In genomic region chr1:155010211-155010918, GRCh38 we compare ENCODE assay signal across 11 cellular contexts. TPM values are rescaled to one million over a fixed set of nuclear protein-coding genes. Genes with fewer than 3 reads are reported as not detected.
A peak's percentile ranks its signal among the peaks of the same experiment; 100 is the strongest.
DNase-seq lines count a peak whose midpoint lies in the region; ATAC-seq lines count a peak whose summit lies in the region.
"Had no signal": no experiment of that assay in that cellular context is flagged by ENCODE, and none has a peak within 500 bp of the region (broad histone marks: within the 10 kb centered on the region; RNA-seq: fewer than 3 reads in every experiment).

No MANE protein-coding gene starts in this region.

- H3K27ac Mint-ChIP-seq in stimulated activated naive CD8-positive, alpha-beta T cell treated with anti-CD3 and anti-CD28 coated beads, Interleukin-15, amount 100 ng/mL, for 72 hours, result peak overlapping the region in 1 of 2 donors; percentile 23

- H3K27me3 Mint-ChIP-seq in stimulated activated naive CD8-positive, alpha-beta T cell treated with anti-CD3 and anti-CD28 coated beads, Interleukin-15, amount 100 ng/mL, for 72 hours, result no peaks in the 10 kb centered on the region

- H3K9me3 Mint-ChIP-seq in stimulated activated naive CD8-positive, alpha-beta T cell treated with anti-CD3 and anti-CD28 coated beads, Interleukin-15, amount 100 ng/mL, for 72 hours, result no peaks in the 10 kb centered on the region

- H3K4me1 ChIP-seq in esophagus (ENCODE audit: control insufficient read depth in 2 of 2, insufficient read depth in 2 of 2, low read length in 1 of 2), result peaks cover 17 to 50% of the 10 kb centered on the region in 2 donors

- no peak for ATAC-seq in stimulated activated naive CD8-positive, alpha-beta T cell treated with anti-CD3 and anti-CD28 coated beads, Interleukin-15, amount 100 ng/mL, for 72 hours
- ATAC-seq in HG03571 (IDR thresholded peaks at IDR 0.05; ENCODE audit: unreplicated experiment), result no peak
- no peak for ATAC-seq in HG02759 (IDR thresholded peaks at IDR 0.05; ENCODE audit: unreplicated experiment)

- no peaks in the 10 kb centered on the region for H3K9me3 ChIP-seq in esophagus (ENCODE audit: control insufficient read depth in 2 of 2, insufficient read depth in 1 of 2, low read depth in 1 of 2, low read length in 1 of 2)

- no peaks in the 10 kb centered on the region for H3K27me3 ChIP-seq in esophagus (ENCODE audit: control insufficient read depth in 1 of 2, insufficient read depth in 2 of 2, low read length in 2 of 2)

- H3K4me3 Mint-ChIP-seq in stimulated activated naive CD8-positive, alpha-beta T cell treated with anti-CD3 and anti-CD28 coated beads, Interleukin-15, amount 100 ng/mL, for 72 hours, result peak overlapping the region; percentile 58 to 73

- peak overlapping the region; percentile 66 to 87 for H3K4me3 ChIP-seq in esophagus (ENCODE audit: low read depth in 1 of 2, low read length in 2 of 2)
- H3K4me3 ChIP-seq: PC-9 had no signal

- peaks cover 8 to 25% of the 10 kb centered on the region in 2 donors for H3K36me3 ChIP-seq in esophagus (ENCODE audit: control insufficient read depth in 2 of 2, insufficient read depth in 2 of 2, low read length in 1 of 2)

- H3K27ac ChIP-seq in esophagus (ENCODE audit: low read depth in 2 of 2, low read length in 1 of 2), result peak overlapping the region; percentile 98
- H3K27ac ChIP-seq: PC-9 had no signal

- DNase-seq in activated CD4-positive, alpha-beta T cell treated with anti-CD3 and anti-CD28 coated beads, Interleukin-2, amount 50 U/mL, for 48 hours, result peak; percentile 57 to 67
- no peak for DNase-seq in activated CD4-positive, alpha-beta T cell treated with anti-CD3 and anti-CD28 coated beads for 48 hours
- DNase-seq in UCSD-AML1 (lab: John Stamatoyannopoulos, UW; ENCODE audit: unreplicated experiment), result peak; percentile 57
- DNase-seq in stimulated activated naive CD8-positive, alpha-beta T cell treated with anti-CD3 and anti-CD28 coated beads, Interleukin-15, amount 100 ng/mL, for 72 hours, result no peak
- no peak for DNase-seq in putamen (ENCODE audit: low spot score)
- DNase-seq: mesendoderm, PC-9 had no signal

- WGBS in esophagus, 2 donors, result 36 to 44% methylated on average over 10 to 11 of the region's 11 CpGs

- H3K4me1 Mint-ChIP-seq in stimulated activated naive CD8-positive, alpha-beta T cell treated with anti-CD3 and anti-CD28 coated beads, Interleukin-15, amount 100 ng/mL, for 72 hours, result peaks cover 94% of the 10 kb centered on the region

RNA-seq across cellular contexts. Expression of gene ZBTB7B, which starts 7.8 kb away (rescaled TPM):
- polyA plus RNA-seq in esophagus, result 10 to 100 TPM; 71.7 to 95.8 TPM

RNA-seq across cellular contexts. Expression of gene LENEP, which starts 17.0 kb away (rescaled TPM):
- polyA plus RNA-seq in esophagus, result under 1 TPM in 1 of 2 donors, not detected in 1; 0.22 TPM
- polyA plus RNA-seq: fibroblast of lung had no signal

RNA-seq across cellular contexts. Expression of gene DCST2, which starts 23.2 kb away (rescaled TPM):
- 10 to 100 TPM in 1 of 2 donors, 1 to 10 TPM in 1; 1.7 to 10.1 TPM for polyA plus RNA-seq in esophagus

RNA-seq across cellular contexts. Expression of gene DCST1, which starts 23.3 kb away (rescaled TPM):
- under 1 TPM; 0.14 to 0.29 TPM for polyA plus RNA-seq in esophagus
- polyA plus RNA-seq: fibroblast of lung had no signal

RNA-seq across cellular contexts. Expression of gene FLAD1, which starts 27.2 kb away (rescaled TPM):
- polyA plus RNA-seq in esophagus, result 10 to 100 TPM; 27.1 TPM

Comparison
In these comparisons a context has a peak if more than half of its experiments do, and no peak if none do; other contexts are left out.
1. DNase-seq: peak in activated CD4-positive, alpha-beta T cell treated with anti-CD3 and anti-CD28 coated beads, Interleukin-2, amount 50 U/mL, for 48 hours (2 of 2) and UCSD-AML1 (single experiment); none in activated CD4-positive, alpha-beta T cell treated with anti-CD3 and anti-CD28 coated beads for 48 hours (single experiment), stimulated activated naive CD8-positive, alpha-beta T cell treated with anti-CD3 and anti-CD28 coated beads, Interleukin-15, amount 100 ng/mL, for 72 hours (0 of 2) and putamen (single experiment).